In genomic region chr12:9167345-9167744, GRCh38 we compare ENCODE assay signal across 9 cellular contexts. TPM values are rescaled to one million over a fixed set of nuclear protein-coding genes. Genes with fewer than 3 reads are reported as not detected.
"Had no signal": no experiment of that assay in that cellular context is flagged by ENCODE, and none has a peak within 500 bp of the region (broad histone marks: within the 10 kb centered on the region; RNA-seq: fewer than 3 reads in every experiment).

No MANE protein-coding gene starts in this region.

RNA-seq across cellular contexts. Expression of gene PZP, which starts 40.9 kb away (rescaled TPM):
- total RNA-seq: activated CD4-positive, alpha-beta T cell treated with anti-CD3 and anti-CD28 coated beads for 36 hours; activated CD4-positive, alpha-beta T cell treated with anti-CD3 and anti-CD28 coated beads, Interleukin-2, amount 10 ng/mL, durations not matched to agents 7 days and 5 days; activated CD8-positive, alpha-beta T cell treated with anti-CD3 and anti-CD28 coated beads, Interleukin-2, amount 10 ng/mL, durations not matched to agents 7 days and 5 days; activated naive CD8-positive, alpha-beta T cell treated with anti-CD3 and anti-CD28 coated beads, Interleukin-2, amount 10 ng/mL, durations not matched to agents 7 days and 5 days; activated T-helper 2 cell treated with anti-CD3 and anti-CD28 coated beads, Interferon-gamma antibody, Interleukin-2, Interleukin-4, amounts not matched to agents 10 μg/mL and 5 μg/mL and 100 μg/mL, durations not matched to agents 14 hours and 24 hours and 36 hours; ascending aorta; RPMI7951; SJSA1 had no signal
- polyA plus RNA-seq: SK-N-SH had no signal

RNA-seq across cellular contexts. Expression of gene A2M, which starts 51.6 kb away (rescaled TPM):
- total RNA-seq: activated CD4-positive, alpha-beta T cell treated with anti-CD3 and anti-CD28 coated beads, Interleukin-2, amount 10 ng/mL, durations not matched to agents 7 days and 5 days; activated CD8-positive, alpha-beta T cell treated with anti-CD3 and anti-CD28 coated beads, Interleukin-2, amount 10 ng/mL, durations not matched to agents 7 days and 5 days; activated T-helper 2 cell treated with anti-CD3 and anti-CD28 coated beads, Interferon-gamma antibody, Interleukin-2, Interleukin-4, amounts not matched to agents 10 μg/mL and 5 μg/mL and 100 μg/mL, durations not matched to agents 14 hours and 24 hours and 36 hours had no signal
- polyA plus RNA-seq: SK-N-SH had no signal
